ENCODE assay signal across 9 cellular contexts in genomic region chr20:16803965-16804792, GRCh38. TPM values are rescaled to one million over a fixed set of nuclear protein-coding genes. Genes with fewer than 3 reads are reported as not detected.
A peak's percentile ranks its signal among the peaks of the same experiment; 100 is the strongest.
DNase-seq lines count a peak whose midpoint lies in the region; ATAC-seq, FAIRE-seq and TF ChIP-seq lines count a peak whose summit lies in the region.
"Had no signal": no experiment of that assay in that cellular context is flagged by ENCODE, and none has a peak within 500 bp of the region (broad histone marks: within the 10 kb centered on the region; RNA-seq: fewer than 3 reads in every experiment).

No MANE protein-coding gene starts in this region.

- FAIRE-seq in A549 (lab: Jason Lieb, UNC): no peak
- FAIRE-seq: frontal cortex had no signal

- TF ChIP-seq EP300 in A549 (IDR thresholded peaks at IDR 0.05): no peak

- H3K27ac ChIP-seq in A549: no peak overlapping the region
- H3K27ac ChIP-seq in hepatocyte: no peak overlapping the region

- no peak overlapping the region for H3K4me3 ChIP-seq in A549
- no peak overlapping the region for H3K4me3 ChIP-seq in GM12865 (ENCODE audit: low read depth, low read length)
- no peak overlapping the region for H3K4me3 ChIP-seq in hepatocyte

- H3K79me2 ChIP-seq in hepatocyte: no peaks in the 10 kb centered on the region

- H3K36me3 ChIP-seq in hepatocyte (replicated peaks; ENCODE audit: insufficient read depth, low read depth): no peaks in the 10 kb centered on the region

- CTCF ChIA-PET in A549 (lab: Yijun Ruan, JAX): interaction anchor here (0.6 to 15.0 kb wide), 51 partner anchors 9 to 1464 kb away, joined by 3 to 361 read pairs (median 3); no protein-coding TSS in a partner anchor

- H3K9me2 ChIP-seq in hepatocyte (replicated peaks; ENCODE audit: insufficient read depth): no peaks in the 10 kb centered on the region

- DNase-seq in A549 (ENCODE audit: low read depth in 1 of 2, low spot score in 1 of 2) (peak; percentile 51 to 54), GM12865 (ENCODE audit: low read depth) (peak; percentile 50), SHP77 (lab: John Stamatoyannopoulos, UW) (peak; percentile 69 to 85), anterior cingulate cortex (lab: John Stamatoyannopoulos, UW) (peak in 53 of 58 donors; percentile 3 to 74 (median 37)), hepatocyte (ENCODE audit: low spot score) (peak; percentile 81), NCI-H187 treated with DMSO at 0.1 percent for 48 hours (lab: John Stamatoyannopoulos, UW) (no peak)
- peak; percentile 20 for DNase-seq in stimulated activated CD4-positive, alpha-beta T cell treated with anti-CD3 and anti-CD28 coated beads, Interleukin-12 subunit alpha, Interleukin-12 subunit beta, amount 100 ng/mL, for 4 hours

- H4K20me1 ChIP-seq in hepatocyte (ENCODE audit: insufficient read depth, poor library complexity, severe bottlenecking): no peaks in the 10 kb centered on the region

- ATAC-seq in A549: peak; percentile 73 to 89

- H3K27me3 ChIP-seq in hepatocyte: peaks cover 20% of the 10 kb centered on the region

- H3K9me3 ChIP-seq in A549: no peaks in the 10 kb centered on the region
- no peaks in the 10 kb centered on the region for H3K9me3 ChIP-seq in hepatocyte (ENCODE audit: low read depth)

- WGBS in A549 (ENCODE audit: missing lambda C conversion rate): 5% methylated on average over 14 of the region's 14 CpGs
- WGBS in hepatocyte (ENCODE audit: low lambda C conversion rate, missing lambda C conversion rate): 19% methylated on average over 14 of the region's 14 CpGs

- H3K4me1 ChIP-seq in A549 (peaks cover 5% of the 10 kb centered on the region; the same call in 2 of the 3 replicates), hepatocyte (ENCODE audit: insufficient read depth) (no peaks in the 10 kb centered on the region)

- H3K4me2 ChIP-seq in A549: peak overlapping the region; percentile 44
- peak overlapping the region; percentile 33 for H3K4me2 ChIP-seq in hepatocyte

- peak; percentile 91 for TF ChIP-seq CTCF in A549 (IDR thresholded peaks at IDR 0.05)
- peak; percentile 80 for TF ChIP-seq CTCF in GM12865 (IDR thresholded peaks at IDR 0.05; ENCODE audit: insufficient read depth, low read depth, low read length, missing control alignments)
- TF ChIP-seq CTCF in LNCAP (IDR thresholded peaks at IDR 0.05): peak; percentile 85
- peak; percentile 87 for TF ChIP-seq CTCF in hepatocyte (IDR thresholded peaks at IDR 0.05; ENCODE audit: poor library complexity)

- POLR2A ChIA-PET in A549 (lab: Yijun Ruan, JAX): no interaction called here

- no peak overlapping the region for H2AFZ ChIP-seq in hepatocyte

- TF ChIP-seq RAD21 in A549 (conservative IDR thresholded peaks at IDR 0.05 in 1 of 2, IDR thresholded peaks at IDR 0.05 in 1 of 2): peak; percentile 90 to 94

- TF ChIP-seq POLR2A in A549 (IDR thresholded peaks at IDR 0.05; ENCODE audit: low read length): no peak

TF ChIP-seq in A549, 52 proteins besides CTCF, POLR2A, EP300 and RAD21:
- TF ChIP-seq CHD4 (IDR thresholded peaks at IDR 0.05; ENCODE audit: borderline replicate concordance): no peak
- no peak for TF ChIP-seq GATA3 (IDR thresholded peaks at IDR 0.05; ENCODE audit: borderline replicate concordance)
- peak; percentile 63 for TF ChIP-seq SMC3 (IDR thresholded peaks at IDR 0.05)

RNA-seq across cellular contexts. Expression of gene OTOR, which starts 56.0 kb away (rescaled TPM):
- polyA plus RNA-seq in A549 (2011; rRNA removed): not detected in 2 replicates
- polyA plus RNA-seq in A549 (2012; cell fraction: cytosol; rRNA removed): not detected in 2 replicates
- not detected in 2 replicates for polyA plus RNA-seq in A549 (2012; cell fraction: nucleus; rRNA removed)
- polyA plus RNA-seq in A549 (2017; fragmentation: RNase III; extraction: RNeasy Plus Mini Kit Qiagen cat#74134 plus additional on column Dnase treatment): not detected in 3 replicates
- not detected in 2 replicates for polyA minus RNA-seq in A549 (2011; rRNA and poly(A)+ RNA removed)
- 0.37 TPM in 1 of 2 replicates, not detected in the other for total RNA-seq in hepatocyte
- polyA plus RNA-seq in hepatocyte: 0.61 TPM in 1 of 2 replicates, not detected in the other
